ENCODE assay signal across 26 cellular contexts in genomic region chr13:113849546-113849945, GRCh38. TPM values are rescaled to one million over a fixed set of nuclear protein-coding genes. Genes with fewer than 3 reads are reported as not detected.
DNase-seq lines count a peak whose midpoint lies in the region; ATAC-seq and TF ChIP-seq lines count a peak whose summit lies in the region.
"Had no signal": no experiment of that assay in that cellular context is flagged by ENCODE, and none has a peak within 500 bp of the region (broad histone marks: within the 10 kb centered on the region; RNA-seq: fewer than 3 reads in every experiment).

No MANE protein-coding gene starts in this region.

- no peak for TF ChIP-seq EP300 in gastroesophageal sphincter (IDR thresholded peaks at IDR 0.05)

- H3K36me3 ChIP-seq in gastroesophageal sphincter = peaks cover 0 to 24% of the 10 kb centered on the region in 2 donors
- H3K36me3 ChIP-seq in mesenchymal stem cell (ENCODE audit: control insufficient read depth in 1 of 2, insufficient read depth in 2 of 2, low read depth in 1 of 2, low read length in 2 of 2) = peaks cover 55 to 64% of the 10 kb centered on the region in 2 experiments
- H3K36me3 ChIP-seq: brain microvascular endothelial cell had no signal

- WGBS in gastroesophageal sphincter (ENCODE audit: low coverage in 1 of 2), 2 donors = 88 to 90% methylated on average over 3 of the region's 3 CpGs
- 96% methylated on average over 2 of the region's 3 CpGs for WGBS in mesenchymal stem cell

- H3K4me3 ChIP-seq in gastroesophageal sphincter (no peak overlapping the region), mesenchymal stem cell (ENCODE audit: insufficient read depth in 1 of 2, low read depth in 1 of 2, low read length in 2 of 2) (no peak overlapping the region)
- H3K4me3 ChIP-seq: heart left ventricle, MG63 had no signal

- no peak overlapping the region for H3K18ac ChIP-seq in mesenchymal stem cell (ENCODE audit: low read depth in 1 of 2, low read length in 2 of 2)

- H3K14ac ChIP-seq in mesenchymal stem cell (ENCODE audit: low read length in 2 of 2) = no peak overlapping the region

- no peak overlapping the region for H4K8ac ChIP-seq in mesenchymal stem cell (ENCODE audit: low read length)

- H3K4me2 ChIP-seq in mesenchymal stem cell (ENCODE audit: low read length, poor library complexity, severe bottlenecking) = no peak overlapping the region

- no peak overlapping the region for H2BK12ac ChIP-seq in mesenchymal stem cell (ENCODE audit: low read length in 2 of 2)

- peak overlapping the region in 3 of 4 donors; percentile 61 to 73 (median 69) for H3K27ac ChIP-seq in gastroesophageal sphincter
- H3K27ac ChIP-seq in mesenchymal stem cell (ENCODE audit: low read length, poor library complexity, severe bottlenecking) = no peak overlapping the region
- H3K27ac ChIP-seq: brain microvascular endothelial cell had no signal

- no peak overlapping the region for H2AK5ac ChIP-seq in mesenchymal stem cell (ENCODE audit: low read length, severe bottlenecking)

- intact Hi-C loops in left cardiac atrium (cut with DNase I) = no loop called here

- H3K4me1 ChIP-seq in gastroesophageal sphincter = peaks cover 4 to 89% (median 41%) of the 10 kb centered on the region in 3 donors
- peaks cover 46% of the 10 kb centered on the region for H3K4me1 ChIP-seq in mesenchymal stem cell (ENCODE audit: control insufficient read depth, insufficient read depth, low read depth, low read length)

- peak overlapping the region in 1 of 2 experiments; percentile 74 for H3K4ac ChIP-seq in mesenchymal stem cell (ENCODE audit: low read depth in 1 of 2, low read length in 2 of 2)

- H2BK15ac ChIP-seq in mesenchymal stem cell (ENCODE audit: low read depth, poor library complexity, severe bottlenecking) = no peak overlapping the region

- H3K23ac ChIP-seq in mesenchymal stem cell (ENCODE audit: low read length in 2 of 2) = no peak overlapping the region

- no peak overlapping the region for H3K9ac ChIP-seq in mesenchymal stem cell (ENCODE audit: low read length)

- no peak for TF ChIP-seq CTCF in gastroesophageal sphincter (IDR thresholded peaks at IDR 0.05)

- peaks cover 20% of the 10 kb centered on the region for H3K79me1 ChIP-seq in mesenchymal stem cell (replicated peaks; ENCODE audit: low read length, poor library complexity, severe bottlenecking)

- H3K27me3 ChIP-seq in gastroesophageal sphincter = no peaks in the 10 kb centered on the region
- no peaks in the 10 kb centered on the region for H3K27me3 ChIP-seq in mesenchymal stem cell (ENCODE audit: control insufficient read depth in 1 of 2, insufficient read depth in 1 of 2, low read length in 2 of 2)
- H3K27me3 ChIP-seq: brain microvascular endothelial cell, heart left ventricle, MG63 had no signal

- H3K9me3 ChIP-seq in gastroesophageal sphincter = no peaks in the 10 kb centered on the region
- H3K9me3 ChIP-seq in mesenchymal stem cell (ENCODE audit: control insufficient read depth, low read length) = no peaks in the 10 kb centered on the region
- H3K9me3 ChIP-seq: heart left ventricle had no signal

- ATAC-seq in gastroesophageal sphincter (no peak), HG03571 (IDR thresholded peaks at IDR 0.05; ENCODE audit: unreplicated experiment) (no peak), left cardiac atrium (no peak)
- ATAC-seq: activated CD8-positive, alpha-beta T cell treated with anti-CD3 and anti-CD28 coated beads for 36 hours had no signal

- no peak overlapping the region for H2AFZ ChIP-seq in mesenchymal stem cell (ENCODE audit: low read depth, low read length)

- TF ChIP-seq POLR2A in gastroesophageal sphincter (IDR thresholded peaks at IDR 0.05) = no peak

- DNase-seq in EH (ENCODE audit: low read depth) (peak; percentile 58), NCI-H226 (peak; percentile 1), astrocyte of the hippocampus (ENCODE audit: low read depth, low spot score) (peak; percentile 44), mesenchymal stem cell (no peak), H4 (ENCODE audit: low spot score) (no peak), left cardiac atrium (no peak)
- DNase-seq: 8988T; activated CD8-positive, alpha-beta T cell treated with anti-CD3 and anti-CD28 coated beads for 36 hours; activated naive CD4-positive, alpha-beta T cell treated with anti-CD3 and anti-CD28 coated beads for 36 hours; brain microvascular endothelial cell; C1 segment of cervical spinal cord; DMS153; effector CD4-positive, alpha-beta T cell; KBM-7; MG63; NCI-H1105; NCI-H187 treated with DMSO at 0.1 percent for 48 hours; NCI-H2171 treated with DMSO at 0.1 percent for 48 hours; NCI-H524; NK-92 treated with Interleukin-12 subunit alpha and Interleukin-12 subunit beta, amount 100 ng/mL, for 24 hours; SIG-M5; stimulated activated naive CD4-positive, alpha-beta T cell; T-helper 9 cell had no signal

- no peak overlapping the region for H2BK5ac ChIP-seq in mesenchymal stem cell (ENCODE audit: low read depth, low read length, poor library complexity, severe bottlenecking)

- H4K91ac ChIP-seq in mesenchymal stem cell (ENCODE audit: low read length) = no peak overlapping the region

- H2BK120ac ChIP-seq in mesenchymal stem cell (ENCODE audit: low read depth, low read length) = no peak overlapping the region

RNA-seq across cellular contexts. Expression of gene GAS6, which starts 14.3 kb away (rescaled TPM):
- total RNA-seq in gastroesophageal sphincter (100 to 1,000 TPM; 132 to 392 (median 217) TPM), left cardiac atrium (100 to 1,000 TPM; 165 to 175 TPM)
- polyA plus RNA-seq in mesenchymal stem cell (2013, experiment 1 of 2) = 126 TPM
- 127 TPM for polyA plus RNA-seq in mesenchymal stem cell (2013, experiment 2 of 2)
- total RNA-seq in H4 (2014; rRNA removed; shearing (Covaris generic)) = 5.9 and 6.4 TPM in 2 replicates

Comparison
In these comparisons a context has a peak if more than half of its experiments do, and no peak if none do; other contexts are left out.
1. DNase-seq: peak in EH (single experiment), NCI-H226 (single experiment) and astrocyte of the hippocampus (single experiment); none in mesenchymal stem cell (single experiment), H4 (single experiment) and left cardiac atrium (single experiment).
2. RNA of gene GAS6, which starts 14.3 kb away (total RNA-seq): 132 to 392 TPM in gastroesophageal sphincter and 165 to 175 TPM in left cardiac atrium; 5.9 to 6.4 TPM in H4; every median in the first group is over 10 times any median in the second.